Comparison of ENCODE assay signal across 12 cellular contexts in genomic region chr10:112701528-112702295, GRCh38.
"Had no signal": no experiment of that assay in that cellular context is flagged by ENCODE, and none has a peak within 500 bp of the region (broad histone marks: within the 10 kb centered on the region; RNA-seq: fewer than 3 reads in every experiment).

No MANE protein-coding gene starts in this region.

- H3K9me3 ChIP-seq: ascending aorta, colonic mucosa, thoracic aorta had no signal

- H3K36me3 ChIP-seq: ascending aorta, cardiac muscle cell, colonic mucosa, thoracic aorta had no signal

- H3K4me3 ChIP-seq: ascending aorta, cardiac muscle cell, colonic mucosa, thoracic aorta had no signal

- H3K27me3 ChIP-seq: ascending aorta, cardiac muscle cell, colonic mucosa had no signal

- H3K4me1 ChIP-seq: ascending aorta, colonic mucosa had no signal

- DNase-seq: activated CD4-positive, alpha-beta T cell treated with anti-CD3 and anti-CD28 coated beads, Interleukin-2, amount 10 ng/mL, durations not matched to agents 24 days and 14 days; activated naive CD4-positive, alpha-beta T cell; colonic mucosa; mammary epithelial cell; stimulated activated CD4-positive, alpha-beta T cell treated with anti-CD3 and anti-CD28 coated beads, Interleukin-15, amount 100 ng/mL, for 24 hours; stimulated activated CD4-positive, alpha-beta T cell treated with anti-CD3 and anti-CD28 coated beads, Interleukin-4, amount 100 ng/mL, for 24 hours; stimulated activated naive CD8-positive, alpha-beta T cell treated with anti-CD3 and anti-CD28 coated beads, Interleukin-15, amount 100 ng/mL, for 72 hours had no signal

- ATAC-seq: natural killer cell treated with Interleukin-12 subunit alpha and Interleukin-12 subunit beta and Interleukin-15 and Interleukin-18, amount 100 ng/mL, for 72 hours; stimulated activated naive CD8-positive, alpha-beta T cell treated with anti-CD3 and anti-CD28 coated beads, Interleukin-15, amount 100 ng/mL, for 72 hours; WTC11 had no signal

- H3K27ac ChIP-seq: ascending aorta, cardiac muscle cell, colonic mucosa, thoracic aorta had no signal
